15 cellular contexts compared by ENCODE assay signal in genomic region chr14:59306775-59307174, GRCh38.
DNase-seq lines count a peak whose midpoint lies in the region; ATAC-seq and TF ChIP-seq lines count a peak whose summit lies in the region.
"Had no signal": no experiment of that assay in that cellular context is flagged by ENCODE, and none has a peak within 500 bp of the region (broad histone marks: within the 10 kb centered on the region; RNA-seq: fewer than 3 reads in every experiment).

No MANE protein-coding gene starts in this region.

- peaks cover 18% of the 10 kb centered on the region for H3F3A ChIP-seq in smooth muscle cell (ENCODE audit: low read depth)

- CTCF ChIA-PET in RWPE1 (lab: Yijun Ruan, JAX), result interaction anchor here (0.6 to 0.8 kb wide), 4 partner anchors 22 to 558 kb away, joined by 3 to 5 read pairs (median 3); no protein-coding TSS in a partner anchor

- H3K4me1 ChIP-seq in gastroesophageal sphincter, result peaks cover 24 to 88% (median 27%) of the 10 kb centered on the region in 3 donors
- peaks cover 25% of the 10 kb centered on the region for H3K4me1 ChIP-seq in smooth muscle cell (ENCODE audit: low read depth)

- no peak for TF ChIP-seq EP300 in gastroesophageal sphincter (IDR thresholded peaks at IDR 0.05)

- H3K27me3 ChIP-seq in gastroesophageal sphincter (no peaks in the 10 kb centered on the region), smooth muscle cell (ENCODE audit: low read depth) (no peaks in the 10 kb centered on the region)
- H3K27me3 ChIP-seq: tibial artery had no signal

- TF ChIP-seq POLR2A in gastroesophageal sphincter (IDR thresholded peaks at IDR 0.05), result no peak

- no peak overlapping the region for H2AFZ ChIP-seq in smooth muscle cell (ENCODE audit: low read depth)
- H2AFZ ChIP-seq: GM23338 had no signal

- H3K36me3 ChIP-seq in gastroesophageal sphincter, result no peaks in the 10 kb centered on the region
- H3K36me3 ChIP-seq in smooth muscle cell (ENCODE audit: low read depth), result no peaks in the 10 kb centered on the region
- H3K36me3 ChIP-seq: tibial artery had no signal

- DNase-seq in DMS153 (lab: John Stamatoyannopoulos, UW) (peak; percentile 54), DMS153 treated with DMSO at 0.1 percent for 48 hours (lab: John Stamatoyannopoulos, UW; ENCODE audit: unreplicated experiment) (no peak), RWPE1 (ENCODE audit: low spot score) (peak; percentile 71), smooth muscle cell (lab: John Stamatoyannopoulos, UW; ENCODE audit: unreplicated experiment) (no peak), kidney glomerular epithelial cell (lab: John Stamatoyannopoulos, UW) (no peak), NCI-H748 treated with DMSO at 0.1 percent for 48 hours (lab: John Stamatoyannopoulos, UW) (no peak)
- DNase-seq: activated CD8-positive, alpha-beta T cell treated with anti-CD3 and anti-CD28 coated beads for 36 hours; NCI-H446 treated with DMSO at 0.1 percent for 48 hours; psoas muscle; T-cell; tibial artery had no signal

- H3K4me2 ChIP-seq in smooth muscle cell, result peak overlapping the region; percentile 64
- H3K4me2 ChIP-seq: GM23338 had no signal

- H3K9me3 ChIP-seq in gastroesophageal sphincter (no peaks in the 10 kb centered on the region), smooth muscle cell (replicated peaks; ENCODE audit: low read depth) (no peaks in the 10 kb centered on the region)
- H3K9me3 ChIP-seq: psoas muscle, tibial artery had no signal

- no peak overlapping the region for H3K9ac ChIP-seq in smooth muscle cell (ENCODE audit: low read depth)

- 86 to 100% methylated on average over 1 of the region's 1 CpG for WGBS in gastroesophageal sphincter (ENCODE audit: low coverage in 1 of 2), 2 donors
- 28% methylated on average over 1 of the region's 1 CpG for WGBS in smooth muscle cell (ENCODE audit: low lambda C conversion rate)

- ATAC-seq in gastroesophageal sphincter (no peak), HG03521 (IDR thresholded peaks at IDR 0.05; ENCODE audit: unreplicated experiment) (no peak)
- ATAC-seq: activated CD8-positive, alpha-beta T cell treated with anti-CD3 and anti-CD28 coated beads for 36 hours; GM23338; psoas muscle had no signal

- POLR2A ChIA-PET in RWPE1 (lab: Yijun Ruan, JAX; ENCODE audit: low non-redundant PET), result no interaction called here

- no peaks in the 10 kb centered on the region for H3K79me2 ChIP-seq in smooth muscle cell (ENCODE audit: low read depth)

- no peak overlapping the region for H3K27ac ChIP-seq in RWPE1
- H3K27ac ChIP-seq in gastroesophageal sphincter, result peak overlapping the region in 3 of 4 donors; percentile 46 to 74 (median 69)
- peak overlapping the region; percentile 75 for H3K27ac ChIP-seq in smooth muscle cell (ENCODE audit: low read depth)
- H3K27ac ChIP-seq: 22Rv1, psoas muscle had no signal

- peaks cover 5% of the 10 kb centered on the region for H4K20me1 ChIP-seq in smooth muscle cell (ENCODE audit: low read depth)

- TF ChIP-seq CTCF in RWPE1 (conservative IDR thresholded peaks at IDR 0.05; ENCODE audit: low read depth) (no peak), gastroesophageal sphincter (IDR thresholded peaks at IDR 0.05) (no peak), smooth muscle cell (IDR thresholded peaks at IDR 0.05; ENCODE audit: borderline replicate concordance, insufficient read depth, poor library complexity, severe bottlenecking) (no peak)

- H3K4me3 ChIP-seq in gastroesophageal sphincter (no peak overlapping the region), smooth muscle cell (no peak overlapping the region)
- H3K4me3 ChIP-seq: GM23338, psoas muscle, tibial artery had no signal

Comparison
In these comparisons a context has a peak if more than half of its experiments do, and no peak if none do; other contexts are left out.
1. DNase-seq: peak in DMS153 (single experiment) and RWPE1 (single experiment); none in DMS153 treated with DMSO at 0.1 percent for 48 hours (single experiment), smooth muscle cell (single experiment), kidney glomerular epithelial cell (single experiment) and NCI-H748 treated with DMSO at 0.1 percent for 48 hours (single experiment).